14 cellular contexts compared by ENCODE assay signal in the genomic region with DNA sequence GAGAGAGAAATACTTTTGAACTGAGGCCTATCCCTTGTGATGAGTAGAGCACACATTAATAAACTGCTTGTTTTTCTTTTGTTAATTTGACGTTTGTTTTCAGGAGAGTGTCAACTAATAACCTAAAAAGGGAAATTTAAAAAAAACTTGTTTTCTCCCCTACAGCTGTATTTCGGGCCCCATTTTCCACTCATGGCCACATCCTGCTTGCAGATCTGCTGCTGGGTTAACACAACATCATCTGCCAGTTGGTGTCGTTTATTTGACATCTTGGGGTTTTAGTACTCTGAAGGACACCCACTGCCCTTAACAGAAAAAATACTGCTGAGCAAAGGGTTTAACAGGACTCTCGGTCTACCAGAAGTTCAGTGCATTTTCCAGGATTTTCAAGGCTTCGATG. TPM values are rescaled to one million over a fixed set of nuclear protein-coding genes. Genes with fewer than 3 reads are reported as not detected.
A peak's percentile ranks its signal among the peaks of the same experiment; 100 is the strongest.
DNase-seq lines count a peak whose midpoint lies in the region; ATAC-seq and TF ChIP-seq lines count a peak whose summit lies in the region.
"Had no signal": no experiment of that assay in that cellular context is flagged by ENCODE, and none has a peak within 500 bp of the region (broad histone marks: within the 10 kb centered on the region; RNA-seq: fewer than 3 reads in every experiment).

No MANE protein-coding gene starts in this region.

- H3K4me3 Mint-ChIP-seq in CD4-positive, alpha-beta T cell = peak overlapping the region; percentile 97

- H3K4me3 ChIP-seq in smooth muscle cell = no peak overlapping the region
- H3K4me3 ChIP-seq: colonic mucosa, left ventricle myocardium inferior had no signal

- no peak overlapping the region for H3K9ac ChIP-seq in smooth muscle cell (ENCODE audit: low read depth)

- H3F3A ChIP-seq in smooth muscle cell (ENCODE audit: low read depth) = no peaks in the 10 kb centered on the region

- H3K4me1 Mint-ChIP-seq in CD4-positive, alpha-beta T cell (ENCODE audit: low read depth) = peaks cover 31% of the 10 kb centered on the region

- POLR2A ChIA-PET in CD4-positive, alpha-beta T cell (lab: Charles Lee) = interaction anchor here (1.0 to 1.5 kb wide), 2 partner anchors 12 to 79 kb away, joined by 3 to 10 read pairs; a partner anchor contains a TSS

- no peaks in the 10 kb centered on the region for H4K20me1 ChIP-seq in smooth muscle cell (ENCODE audit: low read depth)

- H3K27ac ChIP-seq in CD4-positive, alpha-beta T cell (ENCODE audit: low read depth, low read length) = no peak overlapping the region
- H3K27ac ChIP-seq in smooth muscle cell (ENCODE audit: low read depth) = no peak overlapping the region
- H3K27ac ChIP-seq: colonic mucosa, HL-60, left ventricle myocardium inferior had no signal

- no peaks in the 10 kb centered on the region for H3K27me3 Mint-ChIP-seq in CD4-positive, alpha-beta T cell

- H3K4me1 ChIP-seq in smooth muscle cell (ENCODE audit: low read depth) = no peaks in the 10 kb centered on the region
- H3K4me1 ChIP-seq: colonic mucosa, left ventricle myocardium inferior had no signal

- no peaks in the 10 kb centered on the region for H3K27me3 ChIP-seq in CD4-positive, alpha-beta T cell (ENCODE audit: control insufficient read depth, insufficient read depth, low read length)
- no peaks in the 10 kb centered on the region for H3K27me3 ChIP-seq in smooth muscle cell (ENCODE audit: low read depth)
- H3K27me3 ChIP-seq: colonic mucosa had no signal

- CTCF ChIA-PET in CD4-positive, alpha-beta T cell (lab: Charles Lee) = interaction anchor here (1.2 kb wide), 1 partner anchor 68 kb away, joined by 3 read pairs; no protein-coding TSS in a partner anchor

- H3K4me2 ChIP-seq in smooth muscle cell = no peak overlapping the region

- H2AFZ ChIP-seq in smooth muscle cell (ENCODE audit: low read depth) = peak overlapping the region; percentile 24

- H3K79me2 ChIP-seq in smooth muscle cell (ENCODE audit: low read depth) = no peaks in the 10 kb centered on the region

- peaks cover 4% of the 10 kb centered on the region for H3K9me3 Mint-ChIP-seq in CD4-positive, alpha-beta T cell

- intact Hi-C loops in CD4-positive, alpha-beta T cell (cut with DNase I, micrococcal nuclease) = loop anchor here in 1 of 2 experiments (5.0 kb wide), 1 partner anchor 67 kb away; no protein-coding TSS in a partner anchor

- H3K9me3 ChIP-seq in CD4-positive, alpha-beta T cell (ENCODE audit: control insufficient read depth, low read length) = peaks cover 10% of the 10 kb centered on the region
- H3K9me3 ChIP-seq in smooth muscle cell (replicated peaks; ENCODE audit: low read depth) = no peaks in the 10 kb centered on the region
- H3K9me3 ChIP-seq: colonic mucosa had no signal

- WGBS in smooth muscle cell (ENCODE audit: low lambda C conversion rate) = 85% methylated on average over 5 of the region's 5 CpGs

- peak in 8 of 10 experiments; percentile 17 to 51 (median 30) for DNase-seq in CD4-positive, alpha-beta T cell
- DNase-seq in T follicular helper cell (ENCODE audit: low read depth) (peak; percentile 27), activated T-helper 1 cell treated with Interleukin-2 at 50 U/mL for 16 hours (ENCODE audit: low read depth) (peak; percentile 18), smooth muscle cell (lab: John Stamatoyannopoulos, UW; ENCODE audit: unreplicated experiment) (no peak), hippocampal formation (lab: John Stamatoyannopoulos, UW) (no peak), NCI-H774 (lab: John Stamatoyannopoulos, UW) (no peak)
- DNase-seq: colonic mucosa, foreskin melanocyte, left ventricle myocardium inferior, NCI-H1694 had no signal

- TF ChIP-seq CTCF in CD4-positive, alpha-beta T cell (IDR thresholded peaks at IDR 0.05) = no peak
- no peak for TF ChIP-seq CTCF in smooth muscle cell (IDR thresholded peaks at IDR 0.05; ENCODE audit: borderline replicate concordance, insufficient read depth, poor library complexity, severe bottlenecking)

- H3K27ac Mint-ChIP-seq in CD4-positive, alpha-beta T cell = peak overlapping the region; percentile 84

- H3K36me3 Mint-ChIP-seq in CD4-positive, alpha-beta T cell (ENCODE audit: low read depth) = no peaks in the 10 kb centered on the region

- H3K36me3 ChIP-seq in smooth muscle cell (ENCODE audit: low read depth) = no peaks in the 10 kb centered on the region
- H3K36me3 ChIP-seq: colonic mucosa, left ventricle myocardium inferior had no signal

- ATAC-seq in CD4-positive, alpha-beta T cell (ENCODE audit: poor library complexity) = peak; percentile 58
- ATAC-seq in GM19328 (IDR thresholded peaks at IDR 0.05; ENCODE audit: unreplicated experiment) = no peak
- ATAC-seq in GM21619 (IDR thresholded peaks at IDR 0.05; ENCODE audit: unreplicated experiment) = no peak

RNA-seq across cellular contexts. Expression of a gene that starts 0.8 kb away (rescaled TPM):
- total RNA-seq in CD4-positive, alpha-beta T cell = 10 to 100 TPM; 15.2 to 16.2 TPM
- total RNA-seq in smooth muscle cell = 0.22 TPM in 1 of 2 replicates, not detected in the other
- polyA plus RNA-seq in smooth muscle cell = not detected in 2 replicates
- total RNA-seq: RPMI7951 had no signal

Comparison
In these comparisons a context has a peak if more than half of its experiments do, and no peak if none do; other contexts are left out.
1. DNase-seq: peak in CD4-positive, alpha-beta T cell (8 of 10), T follicular helper cell (single experiment) and activated T-helper 1 cell treated with Interleukin-2 at 50 U/mL for 16 hours (single experiment); none in smooth muscle cell (single experiment), hippocampal formation (0 of 2) and NCI-H774 (single experiment).
2. RNA of a gene that starts 0.8 kb away (total RNA-seq): 15.2 to 16.2 TPM in CD4-positive, alpha-beta T cell; 0.22 TPM in smooth muscle cell; every median in the first group is over 10 times any median in the second.